20 cellular contexts compared by ENCODE assay signal in the genomic region with DNA sequence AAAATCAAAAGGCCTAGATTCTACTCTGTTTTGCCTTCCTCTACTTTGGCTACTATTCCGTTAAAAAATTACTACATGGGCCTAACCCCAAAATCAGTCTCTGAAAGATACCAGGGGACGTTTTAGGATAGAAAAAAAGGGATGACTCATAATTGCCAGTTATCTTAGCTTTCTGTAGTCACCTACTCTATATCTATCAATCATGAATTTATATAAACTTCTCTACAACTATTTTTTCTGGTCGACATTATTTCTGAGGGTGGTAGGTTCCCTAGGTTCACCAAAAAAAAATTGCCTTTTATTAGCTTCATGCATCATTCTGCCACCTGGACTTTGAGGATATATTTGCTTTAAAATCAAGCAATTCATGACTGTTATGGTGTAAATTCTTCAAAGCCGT. TPM values are rescaled to one million over a fixed set of nuclear protein-coding genes. Genes with fewer than 3 reads are reported as not detected.
DNase-seq lines count a peak whose midpoint lies in the region; ATAC-seq and TF ChIP-seq lines count a peak whose summit lies in the region.
"Had no signal": no experiment of that assay in that cellular context is flagged by ENCODE, and none has a peak within 500 bp of the region (broad histone marks: within the 10 kb centered on the region; RNA-seq: fewer than 3 reads in every experiment).

No MANE protein-coding gene starts in this region.

- no peak overlapping the region for H3K4me2 ChIP-seq in Karpas-422 (ENCODE audit: low read depth, low read length, poor library complexity, severe bottlenecking)

- no peaks in the 10 kb centered on the region for H3K9me3 Mint-ChIP-seq in activated T-cell treated with anti-CD3 and anti-CD28 coated beads, Interleukin-2, amount 50 U/mL, for 4 hours
- no peaks in the 10 kb centered on the region for H3K9me3 Mint-ChIP-seq in stimulated activated effector memory CD8-positive, alpha-beta T cell treated with anti-CD3 and anti-CD28 coated beads, Interleukin-12 subunit alpha, Interleukin-12 subunit beta, amount 100 ng/mL, for 72 hours

- H3K79me2 ChIP-seq in Karpas-422 (ENCODE audit: low read length), result peaks cover 98% of the 10 kb centered on the region

- H3K4me1 ChIP-seq in Karpas-422 (ENCODE audit: low read length) (peaks cover 60% of the 10 kb centered on the region), body of pancreas (peaks cover 72% of the 10 kb centered on the region)

- H3K27me3 Mint-ChIP-seq in activated T-cell treated with anti-CD3 and anti-CD28 coated beads, Interleukin-2, amount 50 U/mL, for 4 hours (ENCODE audit: low read depth), result no peaks in the 10 kb centered on the region

- H3K9me3 ChIP-seq in Karpas-422 (ENCODE audit: low read length), result no peaks in the 10 kb centered on the region
- H3K9me3 ChIP-seq in body of pancreas, result no peaks in the 10 kb centered on the region
- H3K9me3 ChIP-seq: prostate gland, upper lobe of right lung had no signal

- no peak overlapping the region for H2AFZ ChIP-seq in Karpas-422 (ENCODE audit: low read length)

- peak overlapping the region; percentile 30 for H3K27ac ChIP-seq in Karpas-422 (ENCODE audit: low read length)
- H3K27ac ChIP-seq in body of pancreas, result peak overlapping the region in 3 of 4 donors; percentile 17 to 28 (median 21)
- H3K27ac ChIP-seq: upper lobe of right lung had no signal

- no peak for TF ChIP-seq CTCF in body of pancreas (IDR thresholded peaks at IDR 0.05)

- H3K36me3 ChIP-seq in Karpas-422 (ENCODE audit: insufficient read depth, low read length), result no peaks in the 10 kb centered on the region
- no peaks in the 10 kb centered on the region for H3K36me3 ChIP-seq in body of pancreas (replicated peaks in 1 of 2; ENCODE audit: insufficient read depth in 1 of 2, low read depth in 2 of 2)
- H3K36me3 ChIP-seq: prostate gland, upper lobe of right lung had no signal

- no peak for DNase-seq in activated T-cell treated with anti-CD3 and anti-CD28 coated beads, Interleukin-2, amount 50 U/mL, for 4 hours
- DNase-seq in activated T-cell treated with anti-CD3 and anti-CD28 coated beads, Interleukin-2, amount 50 U/mL, for 48 hours, result no peak
- DNase-seq in Karpas-422, result no peak
- DNase-seq in body of pancreas, result no peak
- DNase-seq in stimulated activated effector memory CD8-positive, alpha-beta T cell treated with anti-CD3 and anti-CD28 coated beads, Interleukin-12 subunit alpha, Interleukin-12 subunit beta, amount 100 ng/mL, for 72 hours (ENCODE audit: low spot score in 2 of 2), result no peak
- DNase-seq in NK-92 (lab: John Stamatoyannopoulos, UW; ENCODE audit: unreplicated experiment), result no peak
- DNase-seq in stimulated activated naive CD4-positive, alpha-beta T cell treated with Interleukin-2 at 50 U/mL for 16 hours (lab: John Stamatoyannopoulos, UW), result no peak
- DNase-seq in posterior vena cava (ENCODE audit: low spot score), result no peak
- DNase-seq: ACHN; activated CD4-positive, alpha-beta T cell treated with anti-CD3 and anti-CD28 coated beads for 1 hour; caudate nucleus; COR-L47; EL; HCEC 1CT; NCI-H1694; NCI-H446 treated with DMSO at 0.1 percent for 48 hours; stimulated activated CD4-positive, alpha-beta T cell treated with anti-CD3 and anti-CD28 coated beads, Interleukin-12 subunit alpha, Interleukin-12 subunit beta, amount 100 ng/mL, for 4 hours; T-helper 1 cell; upper lobe of right lung had no signal

- H3K27me3 ChIP-seq in Karpas-422 (ENCODE audit: low read length), result no peaks in the 10 kb centered on the region
- no peaks in the 10 kb centered on the region for H3K27me3 ChIP-seq in body of pancreas
- H3K27me3 ChIP-seq: upper lobe of right lung had no signal

- no peaks in the 10 kb centered on the region for H3K9me2 ChIP-seq in Karpas-422 (replicated peaks; ENCODE audit: insufficient read depth, low read length)

- peak overlapping the region; percentile 3 for H3K4me3 Mint-ChIP-seq in activated T-cell treated with anti-CD3 and anti-CD28 coated beads, Interleukin-2, amount 50 U/mL, for 4 hours
- H3K4me3 Mint-ChIP-seq in stimulated activated effector memory CD8-positive, alpha-beta T cell treated with anti-CD3 and anti-CD28 coated beads, Interleukin-12 subunit alpha, Interleukin-12 subunit beta, amount 100 ng/mL, for 72 hours, result no peak overlapping the region

- peaks cover 3% of the 10 kb centered on the region for H3K36me3 Mint-ChIP-seq in activated T-cell treated with anti-CD3 and anti-CD28 coated beads, Interleukin-2, amount 50 U/mL, for 4 hours (ENCODE audit: insufficient read depth)
- H3K36me3 Mint-ChIP-seq in stimulated activated effector memory CD8-positive, alpha-beta T cell treated with anti-CD3 and anti-CD28 coated beads, Interleukin-12 subunit alpha, Interleukin-12 subunit beta, amount 100 ng/mL, for 72 hours, result peaks cover under 1% of the 10 kb centered on the region

- H3K9ac ChIP-seq in Karpas-422 (ENCODE audit: low read length), result no peak overlapping the region

- H4K20me1 ChIP-seq in Karpas-422 (ENCODE audit: insufficient read depth, low read depth, low read length), result peaks cover 14% of the 10 kb centered on the region

- peaks cover 65% of the 10 kb centered on the region for H3K4me1 Mint-ChIP-seq in activated T-cell treated with anti-CD3 and anti-CD28 coated beads, Interleukin-2, amount 50 U/mL, for 4 hours (ENCODE audit: low read depth)
- peaks cover 42% of the 10 kb centered on the region for H3K4me1 Mint-ChIP-seq in stimulated activated effector memory CD8-positive, alpha-beta T cell treated with anti-CD3 and anti-CD28 coated beads, Interleukin-12 subunit alpha, Interleukin-12 subunit beta, amount 100 ng/mL, for 72 hours

- H3K4me3 ChIP-seq in Karpas-422 (ENCODE audit: low read length) (no peak overlapping the region), body of pancreas (no peak overlapping the region)
- H3K4me3 ChIP-seq: prostate gland, upper lobe of right lung had no signal

- no peak for TF ChIP-seq POLR2A in body of pancreas (IDR thresholded peaks at IDR 0.05)

- WGBS in body of pancreas, 2 donors, result 27 to 33% methylated on average over 4 of the region's 4 CpGs

- H3K27ac Mint-ChIP-seq in stimulated activated effector memory CD8-positive, alpha-beta T cell treated with anti-CD3 and anti-CD28 coated beads, Interleukin-12 subunit alpha, Interleukin-12 subunit beta, amount 100 ng/mL, for 72 hours, result peak overlapping the region; percentile 73

- peak; percentile 52 to 62 for ATAC-seq in activated T-cell treated with anti-CD3 and anti-CD28 coated beads, Interleukin-2, amount 50 U/mL, for 4 hours
- ATAC-seq in body of pancreas, result no peak
- ATAC-seq in stimulated activated effector memory CD8-positive, alpha-beta T cell treated with anti-CD3 and anti-CD28 coated beads, Interleukin-12 subunit alpha, Interleukin-12 subunit beta, amount 100 ng/mL, for 72 hours, result peak; percentile 59
- ATAC-seq: upper lobe of right lung had no signal

- intact Hi-C loops in body of pancreas (cut with DNase I), result no loop called here
- intact Hi-C loops in posterior vena cava (cut with DNase I), result no loop called here

RNA-seq across cellular contexts. Expression of a gene that starts 36.5 kb away (rescaled TPM):
- total RNA-seq in activated T-cell treated with anti-CD3 and anti-CD28 coated beads, Interleukin-2, amount 50 U/mL, for 4 hours, result 100 to 1,000 TPM in 2 of 3 donors, 10 to 100 TPM in 1; 97.2 to 104 (median 100) TPM
- total RNA-seq in Karpas-422 (2014; rRNA removed; shearing (Covaris generic); ENCODE audit: low replicate concordance), result 71.5 and 89.5 TPM in 2 replicates
- 10 to 100 TPM; 52.1 to 53.7 TPM for total RNA-seq in body of pancreas
- total RNA-seq in posterior vena cava, result 10 to 100 TPM; 73.9 to 85.4 TPM
